Comparison of ENCODE assay signal across 1 cellular context in genomic region chr11:937853-938261, GRCh38.
A peak's percentile ranks its signal among the peaks of the same experiment; 100 is the strongest.
TF ChIP-seq lines count a peak whose summit lies in the region.

No MANE protein-coding gene starts in this region.

TF ChIP-seq in HepG2, 621 proteins besides CTCF, POLR2A, EP300 and RAD21:
- peak; percentile 72 for TF ChIP-seq FOSL2 (CRISPR knock-in tag; IDR thresholded peaks at IDR 0.05)
- TF ChIP-seq ZNF512 (CRISPR knock-in tag; IDR thresholded peaks at IDR 0.05): no peak
- TF ChIP-seq ZNF782 (CRISPR knock-in tag; IDR thresholded peaks at IDR 0.05; ENCODE audit: borderline replicate concordance): no peak
- TF ChIP-seq ZNF687 (CRISPR knock-in tag; IDR thresholded peaks at IDR 0.05): 0 out of 2 replicates have a peak, but pooled peaks have one; percentile 13
- TF ChIP-seq LRRFIP1 (CRISPR knock-in tag; conservative IDR thresholded peaks at IDR 0.05): no peak
- no peak for TF ChIP-seq CEBPG (CRISPR knock-in tag; IDR thresholded peaks at IDR 0.05)
- peak; percentile 30 for TF ChIP-seq STAG1 (CRISPR knock-in tag; IDR thresholded peaks at IDR 0.05)
- TF ChIP-seq RBM22 (optimal IDR thresholded peaks at IDR 0.05; ENCODE audit: low read length): peak; percentile 54
- TF ChIP-seq ZNF709 (CRISPR knock-in tag; IDR thresholded peaks at IDR 0.05): no peak
- no peak for TF ChIP-seq JUNB (CRISPR knock-in tag; IDR thresholded peaks at IDR 0.05; ENCODE audit: borderline replicate concordance)
- TF ChIP-seq ZNF772 (CRISPR knock-in tag; IDR thresholded peaks at IDR 0.05): no peak
